Comparison of ENCODE assay signal across 1 cellular context in the genomic region with DNA sequence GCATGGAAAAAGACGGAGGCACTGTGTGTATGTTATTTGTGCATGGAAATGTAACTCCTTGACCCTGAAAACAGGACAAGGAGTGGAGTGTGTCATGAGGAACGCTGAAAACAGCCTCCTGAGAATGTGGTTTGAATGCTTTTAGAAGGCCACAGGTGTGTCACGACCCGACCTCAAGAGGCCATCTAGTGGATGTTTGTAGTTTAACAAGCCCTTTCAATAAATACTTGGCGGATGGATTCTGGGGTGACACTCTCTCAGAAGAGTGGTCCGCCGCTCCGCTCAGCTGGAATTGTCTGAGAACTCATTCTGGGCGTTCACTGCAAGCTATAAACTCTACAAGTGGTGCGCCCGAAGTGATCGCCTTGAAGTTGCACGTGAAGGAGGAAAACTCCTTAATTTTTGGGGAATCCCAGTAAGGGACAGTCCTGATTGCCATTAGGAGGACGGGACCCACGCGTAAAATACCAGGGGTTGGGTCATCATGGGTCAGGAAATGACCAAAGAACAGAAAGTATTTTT.
A peak's percentile ranks its signal among the peaks of the same experiment; 100 is the strongest.
TF ChIP-seq lines count a peak whose summit lies in the region.

No MANE protein-coding gene starts in this region.

TF ChIP-seq in H1, 55 proteins besides CTCF, POLR2A, EP300 and RAD21:
- TF ChIP-seq CHD2 (IDR thresholded peaks at IDR 0.05; ENCODE audit: low read length) (peak; percentile 79), TBP (IDR thresholded peaks at IDR 0.05; ENCODE audit: low read depth, low read length) (peak; percentile 30; the same call in 1 of the 2 replicates), TCF12 (IDR thresholded peaks at IDR 0.05; ENCODE audit: low read depth, low read length) (peak; percentile 73; the same call in 1 of the 2 replicates), TAF1 (IDR thresholded peaks at IDR 0.05; ENCODE audit: low read depth, low read length) (peak; percentile 62; the same call in 1 of the 2 replicates)
